ENCODE assay signal across 8 cellular contexts in genomic region chr18:62715829-62716678, GRCh38. TPM values are rescaled to one million over a fixed set of nuclear protein-coding genes. Genes with fewer than 3 reads are reported as not detected.
DNase-seq lines count a peak whose midpoint lies in the region; ATAC-seq and TF ChIP-seq lines count a peak whose summit lies in the region.

No MANE protein-coding gene starts in this region.

- peaks cover 32% of the 10 kb centered on the region for H3K4me1 ChIP-seq in Karpas-422 (ENCODE audit: low read length)
- H3K4me1 ChIP-seq in mammary epithelial cell (ENCODE audit: insufficient read depth, low read length), result peaks cover 10% of the 10 kb centered on the region

- H3K36me3 ChIP-seq in Karpas-422 (ENCODE audit: insufficient read depth, low read length) (no peaks in the 10 kb centered on the region), mammary epithelial cell (ENCODE audit: insufficient read depth, low read length) (no peaks in the 10 kb centered on the region)

- H3K9ac ChIP-seq in Karpas-422 (ENCODE audit: low read length), result peak overlapping the region; percentile 48
- peak overlapping the region; percentile 49 for H3K9ac ChIP-seq in mammary epithelial cell (ENCODE audit: insufficient read depth, low read length)

- in situ Hi-C loops in mammary epithelial cell (cut with MboI; ENCODE audit: low sequenced_read_pairs in 2 of 2), result loop anchor here in 1 of 2 donors (5.0 to 10.0 kb wide), 3 partner anchors 51 to 269 kb away; no protein-coding TSS in a partner anchor

- H3K9me2 ChIP-seq in Karpas-422 (replicated peaks; ENCODE audit: insufficient read depth, low read length), result no peaks in the 10 kb centered on the region

- H3K27ac ChIP-seq in Karpas-422 (ENCODE audit: low read length) (no peak overlapping the region), VCaP (peak overlapping the region; percentile 90), mammary epithelial cell (ENCODE audit: insufficient read depth, low read depth, low read length) (peak overlapping the region; percentile 70)

- H3K4me3 ChIP-seq in GM08714 (ENCODE audit: low read length) (peak overlapping the region; percentile 99), Karpas-422 (ENCODE audit: low read length) (peak overlapping the region; percentile 61; the same call in 1 of the 2 replicates), mammary epithelial cell (replicated peaks in 1 of 3; ENCODE audit: insufficient read depth in 1 of 3, low read depth in 2 of 3, low read length in 3 of 3) (peak overlapping the region; percentile 66 to 93 (median 86))

- H2AFZ ChIP-seq in Karpas-422 (ENCODE audit: low read length) (peak overlapping the region; percentile 66; the same call in 1 of the 2 replicates), mammary epithelial cell (ENCODE audit: low read depth, low read length) (peak overlapping the region; percentile 81)

- TF ChIP-seq CTCF in VCaP (conservative IDR thresholded peaks at IDR 0.05), result no peak
- TF ChIP-seq CTCF in mammary epithelial cell (conservative IDR thresholded peaks at IDR 0.05 in 1 of 2, IDR thresholded peaks at IDR 0.05 in 1 of 2; ENCODE audit: extremely low read depth in 1 of 2, insufficient read depth in 1 of 2, low read depth in 1 of 2, low read length in 2 of 2), result no peak

- CTCF ChIA-PET in mammary epithelial cell (lab: Charles Lee; ENCODE audit: low non-redundant PET), result no interaction called here

- H3K4me2 ChIP-seq in Karpas-422 (ENCODE audit: low read depth, low read length, poor library complexity, severe bottlenecking), result peak overlapping the region; percentile 64
- peak overlapping the region; percentile 80 for H3K4me2 ChIP-seq in mammary epithelial cell (ENCODE audit: insufficient read depth, low read depth, low read length)

- BruUV-seq in mammary epithelial cell (replicated peaks; lab: Mats Ljungman, UMichigan), result no TSS peak

- H3K79me2 ChIP-seq in Karpas-422 (ENCODE audit: low read length), result no peaks in the 10 kb centered on the region
- H3K79me2 ChIP-seq in mammary epithelial cell (ENCODE audit: insufficient read depth, low read length), result peaks cover 45% of the 10 kb centered on the region

- peak; percentile 32 for ATAC-seq in GM21825 (IDR thresholded peaks at IDR 0.05; ENCODE audit: unreplicated experiment)

- H3K9me3 ChIP-seq in Karpas-422 (ENCODE audit: low read length) (no peaks in the 10 kb centered on the region), mammary epithelial cell (replicated peaks; ENCODE audit: insufficient read depth, low read length) (no peaks in the 10 kb centered on the region)

- dilution Hi-C loops in mammary epithelial cell (cut with HindIII; ENCODE audit: low sequenced_read_pairs), result no loop called here

- H4K20me1 ChIP-seq in Karpas-422 (ENCODE audit: insufficient read depth, low read depth, low read length) (peaks cover 3% of the 10 kb centered on the region; the same call in 1 of the 2 replicates), mammary epithelial cell (ENCODE audit: insufficient read depth, low read length) (no peaks in the 10 kb centered on the region)

- 0 out of 2 replicates have a peak, but pooled peaks cover 3% of the 10 kb centered on the region for H3K27me3 ChIP-seq in Karpas-422 (ENCODE audit: low read length)
- no peaks in the 10 kb centered on the region for H3K27me3 ChIP-seq in mammary epithelial cell (ENCODE audit: insufficient read depth, low read length)

- DNase-seq in Karpas-422 (peak; percentile 73), mammary epithelial cell (peak; percentile 69), islet precursor cell (peak; percentile 73), GF-D8 (lab: John Stamatoyannopoulos, UW) (no peak)
- DNase-seq in stimulated activated CD4-positive, alpha-beta T cell treated with anti-CD3 and anti-CD28 coated beads, Interleukin-15, amount 100 ng/mL, for 1 hour (ENCODE audit: low read depth in 1 of 2, low spot score in 1 of 2), result peak; percentile 31 to 38

- intact Hi-C loops in mammary epithelial cell (cut with micrococcal nuclease), result loop anchor here (1.0 to 10.0 kb wide), 10 partner anchors 43 to 531 kb away; partner anchors contain the start of genes PIGN, RELCH, TNFRSF11A and ZCCHC2

- WGBS in mammary epithelial cell (ENCODE audit: low coverage, missing lambda C conversion rate), result 0% methylated on average over 3 of the region's 123 CpGs

RNA-seq across cellular contexts. Expression of gene PHLPP1, which starts 0.7 kb away (rescaled TPM):
- 5.1 and 6.3 TPM in 2 replicates for total RNA-seq in Karpas-422 (2014; rRNA removed; shearing (Covaris generic); ENCODE audit: low replicate concordance)
- 10 to 100 TPM in 1 of 2 donors, 1 to 10 TPM in 1; 9.3 to 14.8 TPM for total RNA-seq in mammary epithelial cell
- polyA plus RNA-seq in mammary epithelial cell, result 8.4 TPM
- 36.2 TPM for polyA minus RNA-seq in mammary epithelial cell
